31 cellular contexts compared by ENCODE assay signal in the genomic region with DNA sequence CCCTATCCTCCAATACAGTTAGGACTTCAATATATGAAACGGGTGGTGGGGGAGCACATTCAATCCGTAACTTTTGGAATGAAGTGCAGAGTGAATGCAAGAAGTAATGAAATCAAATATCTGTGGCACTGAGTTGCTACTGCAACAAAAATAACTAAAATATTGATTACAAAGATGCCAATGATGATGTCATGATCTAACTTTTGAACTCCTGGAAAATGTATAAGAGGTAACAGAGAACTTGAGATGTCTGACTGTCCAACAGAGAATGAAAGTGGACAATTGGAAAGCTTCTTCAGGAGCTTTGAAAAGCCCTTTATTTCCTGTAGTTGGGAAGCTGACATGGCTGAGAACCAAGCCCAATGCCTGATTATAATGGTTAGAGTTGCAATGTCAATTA.
"Had no signal": no experiment of that assay in that cellular context is flagged by ENCODE, and none has a peak within 500 bp of the region (broad histone marks: within the 10 kb centered on the region; RNA-seq: fewer than 3 reads in every experiment).

No MANE protein-coding gene starts in this region.

- H3K27ac Mint-ChIP-seq: natural killer cell; nephron; neural progenitor cell; progenitor cell of endocrine pancreas; stimulated activated memory B cell treated with anti-CD40 and anti-IgM and Interleukin-4, amounts not matched to agents 10 μg/mL and 1 μg/mL and 100 μg/mL, for 72 hours; stimulated activated naive CD8-positive, alpha-beta T cell treated with anti-CD3 and anti-CD28 coated beads, Interleukin-15, amount 100 ng/mL, for 72 hours had no signal

- H3K4me2 ChIP-seq: neural progenitor cell, smooth muscle cell had no signal

- H3K4me3 ChIP-seq: neural progenitor cell, ovary, psoas muscle, skin epidermis, smooth muscle cell, spleen, suprapubic skin, testis, tibial artery, transverse colon, upper lobe of left lung, vagina had no signal

- ATAC-seq: natural killer cell; psoas muscle; right cardiac atrium; sciatic nerve; stimulated activated memory B cell treated with anti-CD40 and anti-IgM and Interleukin-4, amounts not matched to agents 10 μg/mL and 1 μg/mL and 100 μg/mL, for 72 hours; stimulated activated naive CD8-positive, alpha-beta T cell treated with anti-CD3 and anti-CD28 coated beads, Interleukin-15, amount 100 ng/mL, for 72 hours; stimulated activated naive CD8-positive, alpha-beta T cell treated with anti-CD3 and anti-CD28 coated beads, Interleukin-15, Interleukin-2, amounts not matched to agents 100 U/mL and 50 U/mL, for 24 hours had no signal

- DNase-seq: natural killer cell; occipital lobe; ovary; posterior cingulate gyrus; psoas muscle; right cardiac atrium; spleen; stimulated activated CD4-positive, alpha-beta T cell treated with anti-CD3 and anti-CD28 coated beads, Interleukin-12 subunit alpha, Interleukin-12 subunit beta, amount 100 ng/mL, for 4 hours; stimulated activated CD4-positive, alpha-beta T cell treated with anti-CD3 and anti-CD28 coated beads, Interleukin-1b, Interleukin-23, amount 100 ng/mL, for 48 hours; stimulated activated CD4-positive, alpha-beta T cell treated with anti-CD3 and anti-CD28 coated beads, Interleukin-4, amount 100 ng/mL, for 1 hour; stimulated activated CD4-positive, alpha-beta T cell treated with anti-CD3 and anti-CD28 coated beads, Interleukin-4, amount 100 ng/mL, for 4 hours; stimulated activated CD8-positive, alpha-beta memory T cell treated with anti-CD3 and anti-CD28 coated beads, Interleukin-4, amount 100 ng/mL, for 48 hours; stimulated activated naive CD4-positive, alpha-beta T cell; stimulated activated naive CD8-positive, alpha-beta T cell treated with anti-CD3 and anti-CD28 coated beads, Interleukin-15, amount 100 ng/mL, for 72 hours; stimulated activated naive CD8-positive, alpha-beta T cell treated with anti-CD3 and anti-CD28 coated beads, Interleukin-15, Interleukin-2, amounts not matched to agents 100 U/mL and 50 U/mL, for 24 hours; substantia nigra; testis; tibial artery; transverse colon; upper lobe of left lung had no signal

- H3K27me3 ChIP-seq: neural progenitor cell, ovary, spleen, suprapubic skin, testis, tibial artery, transverse colon, upper lobe of left lung, vagina had no signal

- H3K4me1 Mint-ChIP-seq: natural killer cell; nephron; neural progenitor cell; stimulated activated memory B cell treated with anti-CD40 and anti-IgM and Interleukin-4, amounts not matched to agents 10 μg/mL and 1 μg/mL and 100 μg/mL, for 72 hours; stimulated activated naive CD8-positive, alpha-beta T cell treated with anti-CD3 and anti-CD28 coated beads, Interleukin-15, amount 100 ng/mL, for 72 hours had no signal

- H3K27me3 Mint-ChIP-seq: progenitor cell of endocrine pancreas; stimulated activated memory B cell treated with anti-CD40 and anti-IgM and Interleukin-4, amounts not matched to agents 10 μg/mL and 1 μg/mL and 100 μg/mL, for 72 hours; stimulated activated naive CD8-positive, alpha-beta T cell treated with anti-CD3 and anti-CD28 coated beads, Interleukin-15, amount 100 ng/mL, for 72 hours had no signal

- H3K9me3 Mint-ChIP-seq: nephron; neural progenitor cell; stimulated activated memory B cell treated with anti-CD40 and anti-IgM and Interleukin-4, amounts not matched to agents 10 μg/mL and 1 μg/mL and 100 μg/mL, for 72 hours; stimulated activated naive CD8-positive, alpha-beta T cell treated with anti-CD3 and anti-CD28 coated beads, Interleukin-15, amount 100 ng/mL, for 72 hours had no signal

- H3K79me2 ChIP-seq: parathyroid adenoma had no signal

- FAIRE-seq: urothelium cell line had no signal

- H3K36me3 ChIP-seq: neural progenitor cell, ovary, spleen, suprapubic skin, tibial artery, transverse colon, upper lobe of left lung, vagina had no signal

- H3K36me3 Mint-ChIP-seq: natural killer cell; neural progenitor cell; stimulated activated memory B cell treated with anti-CD40 and anti-IgM and Interleukin-4, amounts not matched to agents 10 μg/mL and 1 μg/mL and 100 μg/mL, for 72 hours had no signal

- H2AFZ ChIP-seq: neural progenitor cell, parathyroid adenoma had no signal

- H3K9me3 ChIP-seq: ovary, psoas muscle, spleen, suprapubic skin, testis, tibial artery, transverse colon, upper lobe of left lung, vagina had no signal

- H3K27ac ChIP-seq: neural progenitor cell, ovary, parathyroid adenoma, psoas muscle, skin epidermis, spleen, suprapubic skin, testis, tibial artery, transverse colon, upper lobe of left lung, vagina had no signal

- H3K9ac ChIP-seq: neural progenitor cell, parathyroid adenoma had no signal

- H3K4me3 Mint-ChIP-seq: natural killer cell; nephron; neural progenitor cell; stimulated activated memory B cell treated with anti-CD40 and anti-IgM and Interleukin-4, amounts not matched to agents 10 μg/mL and 1 μg/mL and 100 μg/mL, for 72 hours; stimulated activated naive CD8-positive, alpha-beta T cell treated with anti-CD3 and anti-CD28 coated beads, Interleukin-15, amount 100 ng/mL, for 72 hours had no signal

- H3K4me1 ChIP-seq: neural progenitor cell, parathyroid adenoma, psoas muscle, spleen, suprapubic skin, testis, tibial artery, transverse colon, upper lobe of left lung, vagina had no signal
